Comparison of ENCODE assay signal across 9 cellular contexts in the genomic region with DNA sequence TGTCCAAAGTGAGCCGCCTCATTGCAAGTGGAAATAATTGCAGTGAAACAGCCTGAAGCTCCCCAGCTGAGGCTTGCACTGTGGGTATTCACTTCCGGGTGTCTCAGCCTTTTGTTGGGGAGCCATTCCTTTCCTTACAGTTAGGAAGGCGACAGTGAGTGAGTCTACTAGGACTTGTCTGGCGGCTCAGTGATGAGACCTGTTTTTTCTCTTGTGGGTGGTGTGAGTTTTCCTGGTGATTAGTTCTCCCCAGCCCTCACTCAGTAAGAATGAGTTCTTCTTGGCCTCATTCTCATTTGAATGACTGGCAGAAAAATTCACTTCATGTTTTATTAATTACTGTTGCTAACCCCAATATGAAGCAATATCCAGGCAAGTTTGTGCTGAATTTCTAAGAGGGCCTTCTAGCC. TPM values are rescaled to one million over a fixed set of nuclear protein-coding genes. Genes with fewer than 3 reads are reported as not detected.
DNase-seq lines count a peak whose midpoint lies in the region; ATAC-seq, FAIRE-seq and TF ChIP-seq lines count a peak whose summit lies in the region.
"Had no signal": no experiment of that assay in that cellular context is flagged by ENCODE, and none has a peak within 500 bp of the region (broad histone marks: within the 10 kb centered on the region; RNA-seq: fewer than 3 reads in every experiment).

No MANE protein-coding gene starts in this region.

- peak overlapping the region; percentile 93 for H3K27ac Mint-ChIP-seq in activated naive CD8-positive, alpha-beta T cell treated with anti-CD3 and anti-CD28 coated beads for 36 hours

- peaks cover 34% of the 10 kb centered on the region for H3K79me2 ChIP-seq in mesendoderm (ENCODE audit: control insufficient read depth, insufficient read depth, low read length)

- peak overlapping the region; percentile 90 for H3K56ac ChIP-seq in mesendoderm (ENCODE audit: low read length)

- H3K4me1 ChIP-seq in BLaER1 treated with 17β-estradiol and CSF1 and Interleukin-3, amounts not matched to agents 10 nM and 100 nM = peaks cover 36 to 60% (median 52%) of the 10 kb centered on the region in 10 experiments
- H3K4me1 ChIP-seq in mesendoderm (ENCODE audit: control insufficient read depth, low read depth, low read length) (peaks cover 5% of the 10 kb centered on the region), uterus (peaks cover 0 to 5% of the 10 kb centered on the region in 2 donors)

- no peak overlapping the region for H2BK5ac ChIP-seq in mesendoderm (ENCODE audit: low read length)

- no peak for TF ChIP-seq POLR2A in uterus (IDR thresholded peaks at IDR 0.05)
- TF ChIP-seq POLR2A in GM12892 (IDR thresholded peaks at IDR 0.05; ENCODE audit: low read depth, low read length) = no peak

- peaks cover 62% of the 10 kb centered on the region for H3K36me3 Mint-ChIP-seq in activated naive CD8-positive, alpha-beta T cell treated with anti-CD3 and anti-CD28 coated beads for 36 hours

- no CpG with 5 or more reads among the region's 4 CpGs for WGBS in mesendoderm (ENCODE audit: extremely low coverage, insufficient coverage, low lambda C conversion rate)

- intact Hi-C loops in uterus (cut with DNase I; ENCODE audit: low total_unique reads) = no loop called here

- H2BK120ac ChIP-seq in mesendoderm (ENCODE audit: low read depth, low read length) = no peak overlapping the region

- peak overlapping the region; percentile 87 to 100 (median 97) for H3K4me2 ChIP-seq in BLaER1 treated with 17β-estradiol and CSF1 and Interleukin-3, amounts not matched to agents 10 nM and 100 nM
- H3K4me2 ChIP-seq in mesendoderm (ENCODE audit: low read length) = peak overlapping the region; percentile 99

- peak overlapping the region; percentile 82 for H2AK5ac ChIP-seq in mesendoderm (ENCODE audit: low read length)

- H3K23ac ChIP-seq in mesendoderm (ENCODE audit: low read length) = no peak overlapping the region

- H3K36me3 ChIP-seq in BLaER1 treated with 17β-estradiol and CSF1 and Interleukin-3, amounts not matched to agents 10 nM and 100 nM = peaks cover 46 to 63% (median 59%) of the 10 kb centered on the region in 11 experiments
- H3K36me3 ChIP-seq in mesendoderm (ENCODE audit: control insufficient read depth, insufficient read depth, low read length) (peaks cover 16% of the 10 kb centered on the region), uterus (no peaks in the 10 kb centered on the region)

- H3K9me3 ChIP-seq in BLaER1 treated with 17β-estradiol and CSF1 and Interleukin-3, amounts not matched to agents 10 nM and 100 nM (replicated peaks in 1 of 11) = no peaks in the 10 kb centered on the region; a peak in 1 of 22 replicates
- no peaks in the 10 kb centered on the region for H3K9me3 ChIP-seq in uterus

- peak overlapping the region; percentile 18 to 96 (median 84); a peak in 20 of 22 replicates for H3K27ac ChIP-seq in BLaER1 treated with 17β-estradiol and CSF1 and Interleukin-3, amounts not matched to agents 10 nM and 100 nM
- H3K27ac ChIP-seq in mesendoderm (ENCODE audit: low read depth, low read length) (peak overlapping the region; percentile 23), uterus (no peak overlapping the region)

- no peak for FAIRE-seq in GM12892 (lab: Jason Lieb, UNC)

- peak overlapping the region; percentile 90 for H3K4ac ChIP-seq in mesendoderm (ENCODE audit: low read depth, low read length)

- no peaks in the 10 kb centered on the region for H3K27me3 ChIP-seq in BLaER1 treated with 17β-estradiol and CSF1 and Interleukin-3, amounts not matched to agents 10 nM and 100 nM
- H3K27me3 ChIP-seq in mesendoderm (ENCODE audit: insufficient read depth, low read length, poor library complexity) (no peaks in the 10 kb centered on the region), uterus (no peaks in the 10 kb centered on the region)

- no peak overlapping the region for H2BK15ac ChIP-seq in mesendoderm (replicated peaks; ENCODE audit: low read depth)

- peaks cover 37% of the 10 kb centered on the region for H3K4me1 Mint-ChIP-seq in activated naive CD8-positive, alpha-beta T cell treated with anti-CD3 and anti-CD28 coated beads for 36 hours

- H4K5ac ChIP-seq in mesendoderm (ENCODE audit: low read length) = peak overlapping the region; percentile 39

- peaks cover 33 to 61% (median 57%) of the 10 kb centered on the region in 11 experiments; a peak in 21 of 22 replicates for H4K20me1 ChIP-seq in BLaER1 treated with 17β-estradiol and CSF1 and Interleukin-3, amounts not matched to agents 10 nM and 100 nM

- peak overlapping the region; percentile 89 to 97 (median 94); a peak in 21 of 22 replicates for H3K9ac ChIP-seq in BLaER1 treated with 17β-estradiol and CSF1 and Interleukin-3, amounts not matched to agents 10 nM and 100 nM
- H3K9ac ChIP-seq in mesendoderm (ENCODE audit: low read length) = peak overlapping the region; percentile 96

- no peak for ATAC-seq in HG03025 (IDR thresholded peaks at IDR 0.05; ENCODE audit: low FRiP score, unreplicated experiment)

- H3K4me3 ChIP-seq in BLaER1 treated with 17β-estradiol and CSF1 and Interleukin-3, amounts not matched to agents 10 nM and 100 nM = peak overlapping the region; percentile 82 to 100 (median 92)
- H3K4me3 ChIP-seq in mesendoderm (ENCODE audit: low read length) (peak overlapping the region; percentile 60), uterus (no peak overlapping the region)

- peaks cover 2% of the 10 kb centered on the region for H3K79me1 ChIP-seq in mesendoderm (ENCODE audit: low read length)

- H3K27me3 Mint-ChIP-seq in activated naive CD8-positive, alpha-beta T cell treated with anti-CD3 and anti-CD28 coated beads for 36 hours = peaks cover 3% of the 10 kb centered on the region

- H4K8ac ChIP-seq in mesendoderm (ENCODE audit: low read depth, low read length) = no peak overlapping the region

- no peak for TF ChIP-seq CTCF in uterus (IDR thresholded peaks at IDR 0.05)

- peak overlapping the region; percentile 8 for H3K18ac ChIP-seq in mesendoderm (ENCODE audit: low read length)

- DNase-seq in Kasumi-1 (lab: John Stamatoyannopoulos, UW) (peak; percentile 54 to 67), mesendoderm (no peak), uterus (no peak), T-helper 9 cell (no peak), GM12892 (ENCODE audit: insufficient read length) (no peak)
- DNase-seq in activated naive CD8-positive, alpha-beta T cell treated with anti-CD3 and anti-CD28 coated beads for 36 hours = no peak
- DNase-seq: cortex of kidney had no signal

- H3K9me3 Mint-ChIP-seq in activated naive CD8-positive, alpha-beta T cell treated with anti-CD3 and anti-CD28 coated beads for 36 hours = peaks cover 1% of the 10 kb centered on the region

- H3K4me3 Mint-ChIP-seq in activated naive CD8-positive, alpha-beta T cell treated with anti-CD3 and anti-CD28 coated beads for 36 hours = peak overlapping the region; percentile 88

RNA-seq across cellular contexts. Expression of a gene that starts 2.6 kb away (rescaled TPM):
- 100 to 1,000 TPM; 933 to 982 TPM for total RNA-seq in activated naive CD8-positive, alpha-beta T cell treated with anti-CD3 and anti-CD28 coated beads for 36 hours
- polyA plus RNA-seq in mesendoderm (2013, experiment 1 of 2) = 582 TPM
- polyA plus RNA-seq in mesendoderm (2013, experiment 2 of 2) = 593 TPM
- total RNA-seq in uterus = 100 to 1,000 TPM; 106 to 142 (median 127) TPM
- 1,051 TPM for polyA plus RNA-seq in GM12892 (2012; ENCODE audit: missing spikeins)

RNA-seq across cellular contexts. Expression of a gene that starts 17.2 kb away (rescaled TPM):
- total RNA-seq in activated naive CD8-positive, alpha-beta T cell treated with anti-CD3 and anti-CD28 coated beads for 36 hours = 10 to 100 TPM; 48.4 to 53.7 TPM
- 87.4 TPM for polyA plus RNA-seq in mesendoderm (2013, experiment 1 of 2)
- 87.3 TPM for polyA plus RNA-seq in mesendoderm (2013, experiment 2 of 2)
- total RNA-seq in uterus = 100 to 1,000 TPM in 1 of 4 donors, 10 to 100 TPM in 3; 26.7 to 349 (median 48.3) TPM
- polyA plus RNA-seq in GM12892 (2012; ENCODE audit: missing spikeins) = 63.1 TPM

RNA-seq across cellular contexts. Expression of a gene that starts 17.4 kb away (rescaled TPM):
- 10 to 100 TPM; 37.5 to 42.2 TPM for total RNA-seq in activated naive CD8-positive, alpha-beta T cell treated with anti-CD3 and anti-CD28 coated beads for 36 hours
- 42.5 TPM for polyA plus RNA-seq in mesendoderm (2013, experiment 1 of 2)
- 41.6 TPM for polyA plus RNA-seq in mesendoderm (2013, experiment 2 of 2)
- total RNA-seq in uterus = 10 to 100 TPM in 2 of 4 donors, 1 to 10 TPM in 2; 1.8 to 31.8 (median 19.0) TPM
- 21.8 TPM for polyA plus RNA-seq in GM12892 (2012; ENCODE audit: missing spikeins)

RNA-seq across cellular contexts. Expression of a gene that starts 27.4 kb away (rescaled TPM):
- 10 to 100 TPM; 82.2 to 88.4 TPM for total RNA-seq in activated naive CD8-positive, alpha-beta T cell treated with anti-CD3 and anti-CD28 coated beads for 36 hours
- polyA plus RNA-seq in mesendoderm (2013, experiment 1 of 2) = 27.8 TPM
- polyA plus RNA-seq in mesendoderm (2013, experiment 2 of 2) = 28.0 TPM
- 10 to 100 TPM; 14.8 to 27.6 (median 25.0) TPM for total RNA-seq in uterus
- 14.5 TPM for polyA plus RNA-seq in GM12892 (2012; ENCODE audit: missing spikeins)

Comparison
In these comparisons a context has a peak if more than half of its experiments do, and no peak if none do; other contexts are left out.
1. H3K27ac ChIP-seq: peak in BLaER1 treated with 17β-estradiol and CSF1 and Interleukin-3, amounts not matched to agents 10 nM and 100 nM (11 of 11) and mesendoderm (single experiment); none in uterus (0 of 2).
2. H3K4me3 ChIP-seq: peak in BLaER1 treated with 17β-estradiol and CSF1 and Interleukin-3, amounts not matched to agents 10 nM and 100 nM (10 of 10) and mesendoderm (single experiment); none in uterus (0 of 2).
3. DNase-seq: peak in Kasumi-1 (2 of 2); none in activated naive CD8-positive, alpha-beta T cell treated with anti-CD3 and anti-CD28 coated beads for 36 hours (single experiment), mesendoderm (single experiment), uterus (0 of 2), T-helper 9 cell (single experiment) and GM12892 (single experiment).
4. RNA of a gene that starts 2.6 kb away (total RNA-seq): 933 to 982 TPM in activated naive CD8-positive, alpha-beta T cell treated with anti-CD3 and anti-CD28 coated beads for 36 hours; 106 to 142 TPM in uterus; every median in the first group is over 4 times any median in the second.